Comparison of ENCODE assay signal across 16 cellular contexts in the genomic region with DNA sequence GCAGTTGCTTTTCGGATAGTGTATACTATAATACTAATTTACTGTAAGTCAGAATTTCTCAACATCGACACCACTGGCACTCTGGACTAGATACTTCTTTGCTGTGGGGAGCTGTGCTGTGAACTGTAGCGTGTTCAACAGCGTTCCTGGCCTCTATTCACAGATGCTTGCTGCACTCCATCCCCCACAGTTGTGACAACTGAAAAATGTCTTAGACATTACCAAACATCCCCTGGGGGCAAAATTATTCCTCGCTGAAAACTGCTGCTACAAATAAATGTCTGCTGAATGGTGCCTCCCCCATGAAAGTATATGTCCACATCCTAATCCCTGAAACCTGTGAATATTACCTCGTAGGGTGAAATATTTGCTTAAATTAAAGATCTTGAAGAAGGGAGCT. TPM values are rescaled to one million over a fixed set of nuclear protein-coding genes. Genes with fewer than 3 reads are reported as not detected.
"Had no signal": no experiment of that assay in that cellular context is flagged by ENCODE, and none has a peak within 500 bp of the region (broad histone marks: within the 10 kb centered on the region; RNA-seq: fewer than 3 reads in every experiment).

No MANE protein-coding gene starts in this region.

- DNase-seq: activated CD4-positive, alpha-beta T cell treated with anti-CD3 and anti-CD28 coated beads for 36 hours; activated CD4-positive, alpha-beta T cell treated with anti-CD3 and anti-CD28 coated beads, Interleukin-2, amount 50 U/mL, for 48 hours; activated gamma-delta T cell; amygdala; effector memory CD8-positive, alpha-beta T cell; heart right ventricle; immature natural killer cell; natural killer cell; sigmoid colon; stimulated activated naive B cell treated with anti-CD40 and anti-IgM and Interleukin-4, amounts not matched to agents 10 μg/mL and 1 μg/mL and 100 μg/mL, for 72 hours had no signal

- H3K9ac ChIP-seq: parathyroid adenoma had no signal

- H3K27ac ChIP-seq: epithelial cell of prostate, gastroesophageal sphincter, heart right ventricle, neutrophil, parathyroid adenoma, sigmoid colon had no signal

- H3K36me3 ChIP-seq: gastroesophageal sphincter, heart right ventricle, neutrophil, sigmoid colon had no signal

- H3K27me3 ChIP-seq: gastroesophageal sphincter, sigmoid colon had no signal

- H3K4me3 ChIP-seq: gastroesophageal sphincter, heart right ventricle, sigmoid colon had no signal

- H3K4me1 ChIP-seq: gastroesophageal sphincter, parathyroid adenoma, sigmoid colon had no signal

- H3K9me3 ChIP-seq: gastroesophageal sphincter, heart right ventricle, neutrophil, sigmoid colon had no signal

- ATAC-seq: activated CD4-positive, alpha-beta T cell treated with anti-CD3 and anti-CD28 coated beads for 36 hours; effector memory CD8-positive, alpha-beta T cell; gastroesophageal sphincter; natural killer cell; stimulated activated naive B cell treated with anti-CD40 and anti-IgM and Interleukin-4, amounts not matched to agents 10 μg/mL and 1 μg/mL and 100 μg/mL, for 72 hours; WTC11 had no signal

RNA-seq across cellular contexts. Expression of a gene that starts 12.0 kb away (rescaled TPM):
- total RNA-seq: fibroblast of lung had no signal

RNA-seq across cellular contexts. Expression of a gene that starts 35.2 kb away (rescaled TPM):
- total RNA-seq: natural killer cell had no signal
